Comparison of ENCODE assay signal across 8 cellular contexts in genomic region chr1:178724734-178725602, GRCh38. TPM values are rescaled to one million over a fixed set of nuclear protein-coding genes. Genes with fewer than 3 reads are reported as not detected.
DNase-seq lines count a peak whose midpoint lies in the region; ATAC-seq and TF ChIP-seq lines count a peak whose summit lies in the region.

Gene RALGPS2 (plus strand): TSS chr1:178725244. CDS start chr1:178776765, 51,521 bp downstream.

- intact Hi-C loops in activated B cell treated with CpG ODN at 0.5 μM for 24 hours (cut with micrococcal nuclease), result loop anchor here (1.0 to 5.0 kb wide), 5 partner anchors 65 to 357 kb away; partner anchors contain the start of gene TOR3A

- H3K27ac ChIP-seq in caudate nucleus (ENCODE audit: low read depth, low read length), result peak within 1 kb of the TSS; percentile 80

- TF ChIP-seq POLR2A in GM18505 (IDR thresholded peaks at IDR 0.05; ENCODE audit: borderline replicate concordance, extremely low read depth, insufficient read depth, insufficient read length), result peak; percentile 27

- CTCF ChIA-PET in activated B cell treated with CpG ODN at 0.5 μM for 24 hours (lab: Charles Lee), result interaction anchor here (0.8 to 3.8 kb wide), 9 partner anchors 60 to 277 kb away, joined by 3 to 41 read pairs (median 4); no protein-coding TSS in a partner anchor

- peaks cover 34% of the 10 kb centered on the region for H3K36me3 Mint-ChIP-seq in activated B cell treated with CpG ODN at 0.5 μM for 24 hours (ENCODE audit: low read depth)

- POLR2A ChIA-PET in activated B cell treated with CpG ODN at 0.5 μM for 24 hours (lab: Charles Lee), result interaction anchor here (0.6 to 5.8 kb wide), 26 partner anchors 15 to 302 kb away, joined by 3 to 119 read pairs (median 4); no protein-coding TSS in a partner anchor

- no peaks in the 10 kb centered on the region for H3K9me3 Mint-ChIP-seq in activated B cell treated with CpG ODN at 0.5 μM for 24 hours

- peaks cover 53% of the 10 kb centered on the region for H3K4me1 Mint-ChIP-seq in activated B cell treated with CpG ODN at 0.5 μM for 24 hours

- DNase-seq in NCI-H1694 treated with DMSO at 0.1 percent for 48 hours (lab: John Stamatoyannopoulos, UW), result peak; percentile 61
- DNase-seq in activated B cell treated with CpG ODN at 0.5 μM for 24 hours, result peak; percentile 66
- peak in 51 of 61 donors; percentile 8 to 79 (median 51) for DNase-seq in caudate nucleus (lab: John Stamatoyannopoulos, UW)
- peak; percentile 56 for DNase-seq in inferior parietal cortex (ENCODE audit: extremely low spot score)
- peak; percentile 17 to 35 for DNase-seq in stimulated activated CD4-positive, alpha-beta T cell treated with anti-CD3 and anti-CD28 coated beads, Interleukin-12 subunit alpha, Interleukin-12 subunit beta, amount 100 ng/mL, for 24 hours (ENCODE audit: low read depth in 2 of 2)
- DNase-seq in MV-4-11 (lab: John Stamatoyannopoulos, UW), result no peak

- H3K27me3 Mint-ChIP-seq in activated B cell treated with CpG ODN at 0.5 μM for 24 hours, result no peaks in the 10 kb centered on the region

- H3K27ac Mint-ChIP-seq in activated B cell treated with CpG ODN at 0.5 μM for 24 hours, result peak within 1 kb of the TSS; percentile 97

- TF ChIP-seq CTCF in activated B cell treated with CpG ODN at 0.5 μM for 24 hours (IDR thresholded peaks at IDR 0.05), result no peak

- H3K4me3 Mint-ChIP-seq in activated B cell treated with CpG ODN at 0.5 μM for 24 hours, result peak within 1 kb of the TSS; percentile 92

- ATAC-seq in GM18505 (IDR thresholded peaks at IDR 0.05; ENCODE audit: unreplicated experiment) (peak; percentile 64), HG02840 (IDR thresholded peaks at IDR 0.05; ENCODE audit: low FRiP score, unreplicated experiment) (peak; percentile 42), activated B cell treated with CpG ODN at 0.5 μM for 24 hours (ENCODE audit: low read depth) (peak; percentile 70)

RNA-seq across cellular contexts. Expression of gene RALGPS2, which starts in this region (rescaled TPM):
- 171 and 207 TPM in 2 replicates for total RNA-seq in activated B cell treated with CpG ODN at 0.5 μM for 24 hours
